In genomic region chr12:27094726-27095125, GRCh38 we compare ENCODE assay signal across 15 cellular contexts. TPM values are rescaled to one million over a fixed set of nuclear protein-coding genes. Genes with fewer than 3 reads are reported as not detected.
DNase-seq lines count a peak whose midpoint lies in the region; ATAC-seq and TF ChIP-seq lines count a peak whose summit lies in the region.
"Had no signal": no experiment of that assay in that cellular context is flagged by ENCODE, and none has a peak within 500 bp of the region (broad histone marks: within the 10 kb centered on the region; RNA-seq: fewer than 3 reads in every experiment).

No MANE protein-coding gene starts in this region.

- peaks cover 4% of the 10 kb centered on the region for H3K9me3 Mint-ChIP-seq in progenitor cell of endocrine pancreas (ENCODE audit: low read depth)
- H3K9me3 Mint-ChIP-seq: H9 had no signal

- H3K4me3 Mint-ChIP-seq in progenitor cell of endocrine pancreas (ENCODE audit: low read depth) = no peak overlapping the region
- H3K4me3 Mint-ChIP-seq: activated T-cell treated with anti-CD3 and anti-CD28 coated beads, Interleukin-2, amount 50 U/mL, for 4 hours; H9 had no signal

- H3K27ac Mint-ChIP-seq in progenitor cell of endocrine pancreas = no peak overlapping the region
- H3K27ac Mint-ChIP-seq: H9 had no signal

- H3K27ac ChIP-seq in OCI-LY3 (ENCODE audit: low read length) = no peak overlapping the region
- H3K27ac ChIP-seq: tibial artery had no signal

- no peak overlapping the region for H3K9ac ChIP-seq in OCI-LY3 (ENCODE audit: low read length)

- H3K4me1 ChIP-seq in OCI-LY3 (ENCODE audit: low read length) = peaks cover 19% of the 10 kb centered on the region

- no peaks in the 10 kb centered on the region for H3K9me3 ChIP-seq in OCI-LY3 (ENCODE audit: insufficient read depth, low read length)
- H3K9me3 ChIP-seq: tibial artery had no signal

- H4K20me1 ChIP-seq in OCI-LY3 (ENCODE audit: insufficient read depth, low read length) = no peaks in the 10 kb centered on the region

- no peaks in the 10 kb centered on the region for H3K79me2 ChIP-seq in OCI-LY3 (ENCODE audit: low read length)

- H3K36me3 Mint-ChIP-seq in progenitor cell of endocrine pancreas (ENCODE audit: insufficient read depth) = peaks cover 2% of the 10 kb centered on the region

- in situ Hi-C loops in GM13976 (cut with MboI; ENCODE audit: low sequenced_read_pairs, unreplicated experiment) = no loop called here

- peak overlapping the region; percentile 60 for H3K4me2 ChIP-seq in OCI-LY3 (ENCODE audit: low read length)

- H3K36me3 ChIP-seq in OCI-LY3 (replicated peaks; ENCODE audit: low read depth, low read length) = no peaks in the 10 kb centered on the region
- H3K36me3 ChIP-seq: tibial artery had no signal

- H3K4me1 Mint-ChIP-seq in progenitor cell of endocrine pancreas (ENCODE audit: low read depth) = no peaks in the 10 kb centered on the region
- H3K4me1 Mint-ChIP-seq: H9 had no signal

- H3K27me3 Mint-ChIP-seq in progenitor cell of endocrine pancreas = peaks cover 2% of the 10 kb centered on the region

- no peak overlapping the region for H2AFZ ChIP-seq in OCI-LY3 (ENCODE audit: low read depth, low read length)

- ATAC-seq in GM19463 (IDR thresholded peaks at IDR 0.05; ENCODE audit: unreplicated experiment) (peak; percentile 71), HG03066 (IDR thresholded peaks at IDR 0.05; ENCODE audit: low read depth, unreplicated experiment) (peak; percentile 90), GM21528 (IDR thresholded peaks at IDR 0.05; ENCODE audit: low FRiP score, unreplicated experiment) (no peak)
- ATAC-seq: activated T-cell treated with anti-CD3 and anti-CD28 coated beads, Interleukin-2, amount 50 U/mL, for 4 hours; Panc1; right cardiac atrium had no signal

- peak overlapping the region; percentile 30; the same call in 1 of the 2 replicates for H3K4me3 ChIP-seq in OCI-LY3 (ENCODE audit: low read length)
- H3K4me3 ChIP-seq: tibial artery had no signal

- DNase-seq in GM13976 (ENCODE audit: low spot score) = peak; percentile 35
- no peak for DNase-seq in progenitor cell of endocrine pancreas (ENCODE audit: low spot score, unreplicated experiment)
- no peak for DNase-seq in central memory CD4-positive, alpha-beta T cell
- DNase-seq in hepatic stellate cell (ENCODE audit: low spot score) = no peak
- DNase-seq: activated T-cell treated with anti-CD3 and anti-CD28 coated beads, Interleukin-2, amount 50 U/mL, for 4 hours; GF-D8; H9; NCI-H2029; right cardiac atrium; tibial artery had no signal

- H3K27me3 ChIP-seq in OCI-LY3 (ENCODE audit: low read depth, low read length) = 0 out of 2 replicates have a peak, but pooled peaks cover 10% of the 10 kb centered on the region
- H3K27me3 ChIP-seq: tibial artery had no signal

- TF ChIP-seq CTCF in GM13976 (IDR thresholded peaks at IDR 0.05; ENCODE audit: borderline replicate concordance, control extremely low read depth, extremely low read depth, insufficient read depth, missing control alignments) (no peak), OCI-LY3 (IDR thresholded peaks at IDR 0.05; ENCODE audit: low read depth, low read length) (no peak), progenitor cell of endocrine pancreas (IDR thresholded peaks at IDR 0.05; ENCODE audit: unreplicated experiment) (no peak)

RNA-seq across cellular contexts. Expression of gene C12orf71, which starts 12.3 kb away (rescaled TPM):
- not detected in 2 replicates for total RNA-seq in progenitor cell of endocrine pancreas
- total RNA-seq: activated T-cell treated with anti-CD3 and anti-CD28 coated beads, Interleukin-2, amount 50 U/mL, for 4 hours; H9; right cardiac atrium had no signal
